Comparison of ENCODE assay signal across 8 cellular contexts in the genomic region with DNA sequence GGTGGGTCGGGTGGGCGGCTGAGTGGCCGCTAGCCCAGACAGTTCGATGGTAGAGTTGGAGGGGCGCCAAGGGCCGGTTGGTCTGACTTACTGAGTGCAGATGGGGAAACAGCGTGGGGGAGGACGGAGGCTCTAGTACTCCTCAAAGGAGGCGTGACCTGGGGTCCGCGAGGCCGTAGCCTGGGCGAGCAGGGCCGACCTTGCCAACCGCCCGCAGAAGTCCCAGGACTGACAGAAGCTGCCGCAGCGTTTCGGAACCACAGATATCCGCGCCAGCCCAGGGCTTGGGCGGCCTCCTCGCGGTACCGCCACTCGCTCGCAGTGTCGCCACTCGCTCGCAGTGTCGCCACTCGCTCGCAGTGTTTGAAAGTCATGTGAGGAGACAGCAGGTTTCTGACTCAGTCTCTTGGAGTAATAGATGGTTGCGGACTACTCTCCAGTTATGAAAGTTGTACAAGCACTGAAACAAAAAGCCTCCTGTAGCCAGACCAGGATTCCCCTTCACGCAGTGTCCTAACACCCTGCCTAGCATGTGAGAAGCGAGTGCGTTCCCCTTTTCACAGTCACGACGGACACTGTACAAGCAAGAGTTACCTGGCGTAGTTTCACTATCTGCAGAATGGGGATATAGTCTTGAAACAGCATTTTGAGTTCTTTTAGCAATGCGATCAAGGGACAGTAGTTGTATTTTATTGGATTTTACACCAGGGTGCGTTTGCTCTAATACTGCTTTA. TPM values are rescaled to one million over a fixed set of nuclear protein-coding genes. Genes with fewer than 3 reads are reported as not detected.
A peak's percentile ranks its signal among the peaks of the same experiment; 100 is the strongest.
DNase-seq lines count a peak whose midpoint lies in the region; ATAC-seq and TF ChIP-seq lines count a peak whose summit lies in the region.

No MANE protein-coding gene starts in this region.

- H3K36me3 Mint-ChIP-seq in activated CD4-positive, alpha-beta T cell treated with anti-CD3 and anti-CD28 coated beads, Interleukin-2, amount 10 ng/mL, durations not matched to agents 24 days and 14 days (ENCODE audit: low read depth): no peaks in the 10 kb centered on the region

- peak overlapping the region; percentile 61 to 97 (median 87) for H3K4me3 ChIP-seq in dorsolateral prefrontal cortex
- peak overlapping the region; percentile 53 for H3K4me3 ChIP-seq in lower leg skin (ENCODE audit: low read depth, poor library complexity, severe bottlenecking)

- H3K27me3 ChIP-seq in dorsolateral prefrontal cortex: peaks cover 0 to 6% (median 0%) of the 10 kb centered on the region in 45 donors

- ATAC-seq in HG02943 (IDR thresholded peaks at IDR 0.05; ENCODE audit: low read depth, unreplicated experiment): peak; percentile 72

- intact Hi-C loops in activated CD4-positive, alpha-beta T cell treated with anti-CD3 and anti-CD28 coated beads, Interleukin-2, amount 10 ng/mL, durations not matched to agents 24 days and 14 days (cut with micrococcal nuclease): loop anchor here (1.0 to 10.0 kb wide), 7 partner anchors 23 to 1602 kb away; partner anchors contain the start of genes FKTN, FSD1L, NIPSNAP3A and RAD23B
- intact Hi-C loops in dorsolateral prefrontal cortex (cut with DNase I) (loop anchor here in 1 of 2 donors (5.0 kb wide), 1 partner anchor 1587 kb away; the partner anchor contains the start of gene RAD23B), lower leg skin (cut with DNase I; ENCODE audit: low total_unique reads) (no loop called here)

- DNase-seq in NCI-H526 (lab: John Stamatoyannopoulos, UW) (peak; percentile 36 to 74), NCI-H526 treated with DMSO at 0.1 percent for 48 hours (lab: John Stamatoyannopoulos, UW) (no peak), NCI-H2196 treated with DMSO at 0.1 percent for 48 hours (lab: John Stamatoyannopoulos, UW; ENCODE audit: unreplicated experiment) (peak; percentile 19), dorsolateral prefrontal cortex (peak; percentile 46 to 70 (median 62)), lower leg skin (ENCODE audit: low spot score in 2 of 2) (peak; percentile 56 to 94)
- DNase-seq in activated CD4-positive, alpha-beta T cell treated with anti-CD3 and anti-CD28 coated beads, Interleukin-2, amount 10 ng/mL, durations not matched to agents 24 days and 14 days: peak; percentile 85
- DNase-seq in stimulated activated CD4-positive, alpha-beta T cell treated with anti-CD3 and anti-CD28 coated beads, TNF-alpha, amount 100 ng/mL, for 1 hour (ENCODE audit: low read depth in 3 of 3, low spot score in 1 of 3): peak in 2 of 3 donors; percentile 14 to 27

- H3K9me3 Mint-ChIP-seq in activated CD4-positive, alpha-beta T cell treated with anti-CD3 and anti-CD28 coated beads, Interleukin-2, amount 10 ng/mL, durations not matched to agents 24 days and 14 days: no peaks in the 10 kb centered on the region

- peak overlapping the region; percentile 63 for H3K27ac Mint-ChIP-seq in activated CD4-positive, alpha-beta T cell treated with anti-CD3 and anti-CD28 coated beads, Interleukin-2, amount 10 ng/mL, durations not matched to agents 24 days and 14 days

- TF ChIP-seq POLR2A in lower leg skin (IDR thresholded peaks at IDR 0.05): no peak

- WGBS in lower leg skin, 2 donors: 1 to 3% methylated on average over 12 to 41 of the region's 42 CpGs

- peaks cover 19% of the 10 kb centered on the region for H3K27me3 Mint-ChIP-seq in activated CD4-positive, alpha-beta T cell treated with anti-CD3 and anti-CD28 coated beads, Interleukin-2, amount 10 ng/mL, durations not matched to agents 24 days and 14 days

- H3K4me3 Mint-ChIP-seq in activated CD4-positive, alpha-beta T cell treated with anti-CD3 and anti-CD28 coated beads, Interleukin-2, amount 10 ng/mL, durations not matched to agents 24 days and 14 days: peak overlapping the region; percentile 82

- TF ChIP-seq CTCF in dorsolateral prefrontal cortex (IDR thresholded peaks at IDR 0.05 in 54 of 56, conservative IDR thresholded peaks at IDR 0.05 in 2 of 56; ENCODE audit: low read depth in 1 of 56, partially characterized antibody in 56 of 56) (peak in 15 of 56 donors; percentile 4 to 44 (median 24)), lower leg skin (IDR thresholded peaks at IDR 0.05) (no peak)

- peaks cover 16% of the 10 kb centered on the region for H3K4me1 Mint-ChIP-seq in activated CD4-positive, alpha-beta T cell treated with anti-CD3 and anti-CD28 coated beads, Interleukin-2, amount 10 ng/mL, durations not matched to agents 24 days and 14 days

- peak overlapping the region in 47 of 59 donors; percentile 10 to 86 (median 60) for H3K27ac ChIP-seq in dorsolateral prefrontal cortex

RNA-seq across cellular contexts. Expression of gene TMEM38B, which starts 0.7 kb away (rescaled TPM):
- total RNA-seq in activated CD4-positive, alpha-beta T cell treated with anti-CD3 and anti-CD28 coated beads, Interleukin-2, amount 10 ng/mL, durations not matched to agents 24 days and 14 days: 10.9 and 12.0 TPM in 2 replicates
- total RNA-seq in dorsolateral prefrontal cortex (10 to 100 TPM in 109 of 120 experiments, 1 to 10 TPM in 11; 8.0 to 29.9 (median 15.7) TPM), lower leg skin (10 to 100 TPM in 1 of 4 donors, 1 to 10 TPM in 3; 5.6 to 11.3 (median 9.4) TPM)

RNA-seq across cellular contexts. Expression of gene TAL2, which starts 32.8 kb away (rescaled TPM):
- not detected in 2 replicates for total RNA-seq in activated CD4-positive, alpha-beta T cell treated with anti-CD3 and anti-CD28 coated beads, Interleukin-2, amount 10 ng/mL, durations not matched to agents 24 days and 14 days
- total RNA-seq in dorsolateral prefrontal cortex (1 to 10 TPM in 27 of 120 experiments, under 1 TPM in 18, not detected in 75; 0.64 to 2.3 (median 1.1) TPM), lower leg skin (not detected)
